16 cellular contexts compared by ENCODE assay signal in the genomic region with DNA sequence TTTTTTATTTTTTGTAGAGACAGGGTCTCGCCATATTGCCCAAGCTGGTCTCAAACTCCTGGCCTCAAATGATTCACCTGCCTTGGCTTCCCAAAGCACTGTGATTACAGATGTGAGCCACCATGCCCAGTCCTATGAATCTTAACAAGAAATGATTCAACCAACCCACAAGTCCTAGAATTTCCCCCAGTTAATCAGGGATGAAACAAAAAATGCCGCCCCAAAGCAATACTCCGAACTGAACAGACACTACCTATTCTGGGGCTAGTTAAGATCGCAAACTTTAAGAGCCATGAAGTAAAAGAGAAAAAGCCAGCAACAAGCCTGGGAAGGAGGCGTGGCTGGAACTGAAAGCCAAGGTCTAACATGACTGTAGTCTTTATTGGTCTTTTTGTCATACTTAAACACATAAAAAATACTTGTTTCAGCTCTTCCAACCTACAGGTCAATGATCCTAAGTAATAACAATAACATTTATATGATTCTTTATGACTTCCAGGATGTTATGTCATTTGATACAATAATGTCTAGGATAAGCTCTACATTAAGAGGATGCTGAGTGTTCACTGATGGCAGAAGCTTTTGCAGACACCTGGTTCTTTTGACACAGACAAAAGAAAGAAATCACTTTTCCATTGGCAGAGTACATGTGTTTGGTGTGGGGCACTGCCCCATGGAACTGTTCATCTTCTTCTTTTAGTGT.
"Had no signal": no experiment of that assay in that cellular context is flagged by ENCODE, and none has a peak within 500 bp of the region (broad histone marks: within the 10 kb centered on the region; RNA-seq: fewer than 3 reads in every experiment).

No MANE protein-coding gene starts in this region.

- H3K4me3 ChIP-seq: ascending aorta, breast epithelium, coronary artery, lung, right lobe of liver, stomach had no signal

- DNase-seq: activated CD4-positive, alpha-beta T cell treated with anti-CD3 and anti-CD28 coated beads, Interleukin-2, amount 50 U/mL, for 4 hours; activated gamma-delta T cell; foreskin melanocyte; glutamatergic neuron; hypothalamus; islet precursor cell; left colon; right lobe of liver; small intestine; stimulated activated CD4-positive, alpha-beta T cell treated with anti-CD3 and anti-CD28 coated beads, Interleukin-4, amount 100 ng/mL, for 24 hours; stomach; WERI-Rb-1 had no signal
